1 cellular context compared by ENCODE assay signal in genomic region chr9:93039456-93039855, GRCh38.
TF ChIP-seq lines count a peak whose summit lies in the region.

No MANE protein-coding gene starts in this region.

TF ChIP-seq in HepG2, 621 proteins besides CTCF, POLR2A, EP300 and RAD21:
- TF ChIP-seq, protein P1, sequence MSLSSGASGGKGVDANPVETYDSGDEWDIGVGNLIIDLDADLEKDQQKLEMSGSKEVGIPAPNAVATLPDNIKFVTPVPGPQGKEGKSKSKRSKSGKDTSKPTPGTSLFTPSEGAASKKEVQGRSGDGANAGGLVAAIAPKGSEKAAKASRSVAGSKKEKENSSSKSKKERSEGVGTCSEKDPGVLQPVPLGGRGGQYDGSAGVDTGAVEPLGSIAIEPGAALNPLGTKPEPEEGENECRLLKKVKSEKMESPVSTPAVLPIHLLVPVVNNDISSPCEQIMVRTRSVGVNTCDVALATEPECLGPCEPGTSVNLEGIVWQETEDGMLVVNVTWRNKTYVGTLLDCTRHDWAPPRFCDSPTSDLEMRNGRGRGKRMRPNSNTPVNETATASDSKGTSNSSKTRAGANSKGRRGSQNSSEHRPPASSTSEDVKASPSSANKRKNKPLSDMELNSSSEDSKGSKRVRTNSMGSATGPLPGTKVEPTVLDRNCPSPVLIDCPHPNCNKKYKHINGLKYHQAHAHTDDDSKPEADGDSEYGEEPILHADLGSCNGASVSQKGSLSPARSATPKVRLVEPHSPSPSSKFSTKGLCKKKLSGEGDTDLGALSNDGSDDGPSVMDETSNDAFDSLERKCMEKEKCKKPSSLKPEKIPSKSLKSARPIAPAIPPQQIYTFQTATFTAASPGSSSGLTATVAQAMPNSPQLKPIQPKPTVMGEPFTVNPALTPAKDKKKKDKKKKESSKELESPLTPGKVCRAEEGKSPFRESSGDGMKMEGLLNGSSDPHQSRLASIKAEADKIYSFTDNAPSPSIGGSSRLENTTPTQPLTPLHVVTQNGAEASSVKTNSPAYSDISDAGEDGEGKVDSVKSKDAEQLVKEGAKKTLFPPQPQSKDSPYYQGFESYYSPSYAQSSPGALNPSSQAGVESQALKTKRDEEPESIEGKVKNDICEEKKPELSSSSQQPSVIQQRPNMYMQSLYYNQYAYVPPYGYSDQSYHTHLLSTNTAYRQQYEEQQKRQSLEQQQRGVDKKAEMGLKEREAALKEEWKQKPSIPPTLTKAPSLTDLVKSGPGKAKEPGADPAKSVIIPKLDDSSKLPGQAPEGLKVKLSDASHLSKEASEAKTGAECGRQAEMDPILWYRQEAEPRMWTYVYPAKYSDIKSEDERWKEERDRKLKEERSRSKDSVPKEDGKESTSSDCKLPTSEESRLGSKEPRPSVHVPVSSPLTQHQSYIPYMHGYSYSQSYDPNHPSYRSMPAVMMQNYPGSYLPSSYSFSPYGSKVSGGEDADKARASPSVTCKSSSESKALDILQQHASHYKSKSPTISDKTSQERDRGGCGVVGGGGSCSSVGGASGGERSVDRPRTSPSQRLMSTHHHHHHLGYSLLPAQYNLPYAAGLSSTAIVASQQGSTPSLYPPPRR (CRISPR knock-in tag; IDR thresholded peaks at IDR 0.05; ENCODE audit: borderline replicate concordance), result no peak
- TF ChIP-seq MTA3 (CRISPR knock-in tag; IDR thresholded peaks at IDR 0.05), result no peak
- no peak for TF ChIP-seq ZNF781 (CRISPR knock-in tag; IDR thresholded peaks at IDR 0.05; ENCODE audit: borderline replicate concordance, not compliant biosample characterization)
